In the genomic region with DNA sequence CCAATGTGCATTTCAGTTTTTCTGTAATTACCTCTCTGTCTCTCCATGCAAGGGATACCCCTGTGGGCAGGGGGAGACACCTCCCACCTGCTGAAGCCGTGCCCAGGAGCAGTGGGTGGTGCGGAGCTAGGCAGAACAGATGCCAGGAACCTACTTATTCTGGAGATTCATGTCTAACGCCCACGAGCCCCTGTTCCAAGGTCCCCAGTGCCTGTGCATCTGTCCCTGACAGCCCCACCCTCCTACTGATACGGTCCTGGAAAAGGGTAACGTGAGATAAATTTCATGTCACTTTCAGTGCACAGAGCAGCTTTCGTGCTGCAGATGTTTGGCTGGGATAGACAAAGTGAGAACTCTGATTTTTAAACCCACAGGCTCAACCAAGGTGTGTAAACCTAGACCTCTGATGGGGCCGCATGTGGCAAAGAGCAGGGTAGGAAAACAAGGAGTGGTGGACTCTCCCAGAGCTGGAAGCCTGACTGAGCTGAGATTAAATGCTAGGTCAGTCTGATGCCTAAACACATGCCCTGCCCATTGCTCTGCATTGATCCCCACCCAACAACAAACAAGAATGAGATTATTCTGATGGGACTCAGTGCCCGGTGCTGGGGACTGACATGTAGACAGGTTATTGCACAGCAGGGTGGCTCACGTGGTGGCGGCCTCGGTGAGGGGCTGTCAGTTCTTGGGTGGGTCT, we compare ENCODE assay signal across 16 cellular contexts.
"Had no signal": no experiment of that assay in that cellular context is flagged by ENCODE, and none has a peak within 500 bp of the region (broad histone marks: within the 10 kb centered on the region; RNA-seq: fewer than 3 reads in every experiment).

No MANE protein-coding gene starts in this region.

- H3K4me3 Mint-ChIP-seq: activated naive CD8-positive, alpha-beta T cell; activated T-cell treated with anti-CD3 and anti-CD28 coated beads, Interleukin-2, amount 50 U/mL, for 24 hours; brain; central memory CD8-positive, alpha-beta T cell; dendritic cell treated with granulocyte-macrophage colony-stimulating factor and Interleukin-4, amounts not matched to agents 40 ng/mL and 50 ng/mL, for 4 days; natural killer cell treated with Interleukin-12 subunit alpha and Interleukin-12 subunit beta and Interleukin-15 and Interleukin-18, amount 100 ng/mL, for 72 hours; T-helper 1 cell treated with Interleukin-12 subunit alpha and Interleukin-12 subunit beta and Interleukin-4 antibody, amounts not matched to agents 30 μg/mL and 1 μg/mL, for 36 hours had no signal

- H3K27me3 ChIP-seq: sigmoid colon, testis had no signal

- DNase-seq: activated CD4-positive, CD25-positive, alpha-beta regulatory T cell; activated effector memory CD4-positive, alpha-beta T cell treated with Interleukin-2 at 50 U/mL for 16 hours; activated T-cell treated with anti-CD3 and anti-CD28 coated beads, Interleukin-2, amount 50 U/mL, for 24 hours; erythroblast; left colon; mammary epithelial cell; sigmoid colon; stimulated activated CD4-positive, alpha-beta T cell treated with anti-CD3 and anti-CD28 coated beads, Interleukin-2, amount 100 ng/mL, for 48 hours; stimulated activated naive CD4-positive, alpha-beta T cell treated with Interleukin-2 at 50 U/mL for 16 hours; testis had no signal

- H3K27me3 Mint-ChIP-seq: activated naive CD8-positive, alpha-beta T cell; activated T-cell treated with anti-CD3 and anti-CD28 coated beads, Interleukin-2, amount 50 U/mL, for 24 hours; central memory CD8-positive, alpha-beta T cell had no signal

- H3K4me1 Mint-ChIP-seq: central memory CD8-positive, alpha-beta T cell had no signal

- H3K36me3 Mint-ChIP-seq: activated naive CD8-positive, alpha-beta T cell; brain; natural killer cell treated with Interleukin-12 subunit alpha and Interleukin-12 subunit beta and Interleukin-15 and Interleukin-18, amount 100 ng/mL, for 72 hours had no signal

- ATAC-seq: left colon; natural killer cell treated with Interleukin-12 subunit alpha and Interleukin-12 subunit beta and Interleukin-15 and Interleukin-18, amount 100 ng/mL, for 72 hours had no signal

- H3K9me3 ChIP-seq: sigmoid colon, testis had no signal

- H3K36me3 ChIP-seq: sigmoid colon had no signal

- H3K27ac Mint-ChIP-seq: activated naive CD8-positive, alpha-beta T cell; activated T-cell treated with anti-CD3 and anti-CD28 coated beads, Interleukin-2, amount 50 U/mL, for 24 hours; dendritic cell treated with granulocyte-macrophage colony-stimulating factor and Interleukin-4, amounts not matched to agents 40 ng/mL and 50 ng/mL, for 4 days; natural killer cell treated with Interleukin-12 subunit alpha and Interleukin-12 subunit beta and Interleukin-15 and Interleukin-18, amount 100 ng/mL, for 72 hours; T-helper 1 cell treated with Interleukin-12 subunit alpha and Interleukin-12 subunit beta and Interleukin-4 antibody, amounts not matched to agents 30 μg/mL and 1 μg/mL, for 36 hours had no signal

- H3K4me3 ChIP-seq: sigmoid colon, testis had no signal

- H3K9me3 Mint-ChIP-seq: activated T-cell treated with anti-CD3 and anti-CD28 coated beads, Interleukin-2, amount 50 U/mL, for 24 hours; central memory CD8-positive, alpha-beta T cell; dendritic cell treated with granulocyte-macrophage colony-stimulating factor and Interleukin-4, amounts not matched to agents 40 ng/mL and 50 ng/mL, for 4 days; natural killer cell treated with Interleukin-12 subunit alpha and Interleukin-12 subunit beta and Interleukin-15 and Interleukin-18, amount 100 ng/mL, for 72 hours; T-helper 1 cell treated with Interleukin-12 subunit alpha and Interleukin-12 subunit beta and Interleukin-4 antibody, amounts not matched to agents 30 μg/mL and 1 μg/mL, for 36 hours had no signal

- H3K27ac ChIP-seq: sigmoid colon, testis had no signal

- H3K4me1 ChIP-seq: sigmoid colon, testis had no signal
